ENCODE assay signal across 29 cellular contexts in the genomic region with DNA sequence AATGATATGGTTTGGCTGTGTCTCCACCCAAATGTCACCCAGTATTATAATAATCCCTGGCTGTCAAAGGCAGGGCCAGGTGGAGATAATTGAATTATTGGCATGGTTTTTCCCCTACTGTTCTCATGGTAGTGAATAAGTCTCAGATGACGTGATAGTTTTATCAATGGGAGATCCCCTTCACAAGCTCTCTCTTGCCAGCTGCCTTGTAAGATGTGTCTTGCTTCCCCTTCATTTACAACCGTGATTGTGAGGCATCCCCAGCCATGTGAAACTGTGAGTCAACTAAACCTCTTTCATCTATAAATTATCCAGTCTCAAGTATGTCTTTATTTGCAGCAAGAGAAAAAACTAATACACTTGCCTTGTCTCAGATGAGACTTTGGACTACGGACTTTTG.
"Had no signal": no experiment of that assay in that cellular context is flagged by ENCODE, and none has a peak within 500 bp of the region (broad histone marks: within the 10 kb centered on the region; RNA-seq: fewer than 3 reads in every experiment).

No MANE protein-coding gene starts in this region.

- DNase-seq: stimulated activated CD4-positive, alpha-beta T cell treated with anti-CD3 and anti-CD28 coated beads, Interleukin-2, amount 100 ng/mL, for 48 hours; stimulated activated CD4-positive, alpha-beta T cell treated with anti-CD3 and anti-CD28 coated beads, Interleukin-4, amount 100 ng/mL, for 1 hour; stimulated activated CD4-positive, alpha-beta T cell treated with anti-CD3 and anti-CD28 coated beads, Interleukin-4, amount 100 ng/mL, for 24 hours; stimulated activated CD4-positive, alpha-beta T cell treated with anti-CD3 and anti-CD28 coated beads, Interleukin-4, amount 100 ng/mL, for 4 hours; stimulated activated CD8-positive, alpha-beta memory T cell treated with anti-CD3 and anti-CD28 coated beads, Interleukin-4, amount 100 ng/mL, for 48 hours; stimulated activated naive B cell treated with anti-CD40 and anti-IgM and Interleukin-4, amounts not matched to agents 10 μg/mL and 1 μg/mL and 100 μg/mL, for 72 hours; stimulated activated naive CD4-positive, alpha-beta T cell; stimulated activated naive CD4-positive, alpha-beta T cell treated with Interleukin-2 at 50 U/mL for 16 hours; stimulated activated naive CD8-positive, alpha-beta T cell treated with anti-CD3 and anti-CD28 coated beads, Interleukin-15, amount 100 ng/mL, for 72 hours; stimulated activated naive CD8-positive, alpha-beta T cell treated with anti-CD3 and anti-CD28 coated beads, Interleukin-15, Interleukin-2, amounts not matched to agents 100 U/mL and 50 U/mL, for 24 hours; stomach; substantia nigra; testis; thyroid gland; tibial artery; transverse colon; trophoblast cell; upper lobe of left lung; upper lobe of right lung; uterus had no signal

- H3K27me3 Mint-ChIP-seq: stimulated activated memory B cell treated with anti-CD40 and anti-IgM and Interleukin-4, amounts not matched to agents 10 μg/mL and 1 μg/mL and 100 μg/mL, for 72 hours; stimulated activated naive B cell treated with anti-CD40 and anti-IgM and Interleukin-4, amounts not matched to agents 10 μg/mL and 1 μg/mL and 100 μg/mL, for 72 hours; stimulated activated naive CD8-positive, alpha-beta T cell treated with anti-CD3 and anti-CD28 coated beads, Interleukin-15, amount 100 ng/mL, for 72 hours; stimulated activated naive CD8-positive, alpha-beta T cell treated with anti-CD3 and anti-CD28 coated beads, Interleukin-15, Interleukin-2, amounts not matched to agents 100 ng/mL and 50 ng/mL, for 24 hours; type B pancreatic cell had no signal

- H3K9me3 ChIP-seq: suprapubic skin, testis, thyroid gland, tibial artery, tibial nerve, transverse colon, upper lobe of right lung, uterus, vagina had no signal

- H3K4me3 ChIP-seq: stomach, suprapubic skin, testis, thoracic aorta, thyroid gland, tibial artery, tibial nerve, transverse colon, upper lobe of left lung, upper lobe of right lung, uterus, vagina had no signal

- H3K4me3 Mint-ChIP-seq: stimulated activated effector memory CD8-positive, alpha-beta T cell treated with anti-CD3 and anti-CD28 coated beads, Interleukin-12 subunit alpha, Interleukin-12 subunit beta, amount 100 ng/mL, for 72 hours; stimulated activated memory B cell treated with anti-CD40 and anti-IgM and Interleukin-4, amounts not matched to agents 10 μg/mL and 1 μg/mL and 100 μg/mL, for 72 hours; stimulated activated naive B cell treated with anti-CD40 and anti-IgM and Interleukin-4, amounts not matched to agents 10 μg/mL and 1 μg/mL and 100 μg/mL, for 72 hours; stimulated activated naive CD8-positive, alpha-beta T cell treated with anti-CD3 and anti-CD28 coated beads, Interleukin-15, amount 100 ng/mL, for 72 hours; stimulated activated naive CD8-positive, alpha-beta T cell treated with anti-CD3 and anti-CD28 coated beads, Interleukin-15, Interleukin-2, amounts not matched to agents 100 ng/mL and 50 ng/mL, for 24 hours; type B pancreatic cell had no signal

- ATAC-seq: stimulated activated effector memory CD8-positive, alpha-beta T cell treated with anti-CD3 and anti-CD28 coated beads, Interleukin-12 subunit alpha, Interleukin-12 subunit beta, amount 100 ng/mL, for 72 hours; stimulated activated memory B cell treated with anti-CD40 and anti-IgM and Interleukin-4, amounts not matched to agents 10 μg/mL and 1 μg/mL and 100 μg/mL, for 72 hours; stimulated activated naive B cell treated with anti-CD40 and anti-IgM and Interleukin-4, amounts not matched to agents 10 μg/mL and 1 μg/mL and 100 μg/mL, for 72 hours; stimulated activated naive CD8-positive, alpha-beta T cell treated with anti-CD3 and anti-CD28 coated beads, Interleukin-15, amount 100 ng/mL, for 72 hours; stimulated activated naive CD8-positive, alpha-beta T cell treated with anti-CD3 and anti-CD28 coated beads, Interleukin-15, Interleukin-2, amounts not matched to agents 100 U/mL and 50 U/mL, for 24 hours; upper lobe of right lung had no signal

- H3K4me1 ChIP-seq: stomach, suprapubic skin, testis, thyroid gland, tibial artery, tibial nerve, transverse colon, upper lobe of left lung, upper lobe of right lung, uterus, vagina had no signal

- H3K4me1 Mint-ChIP-seq: stimulated activated effector memory CD8-positive, alpha-beta T cell treated with anti-CD3 and anti-CD28 coated beads, Interleukin-12 subunit alpha, Interleukin-12 subunit beta, amount 100 ng/mL, for 72 hours; stimulated activated memory B cell treated with anti-CD40 and anti-IgM and Interleukin-4, amounts not matched to agents 10 μg/mL and 1 μg/mL and 100 μg/mL, for 72 hours; stimulated activated naive B cell treated with anti-CD40 and anti-IgM and Interleukin-4, amounts not matched to agents 10 μg/mL and 1 μg/mL and 100 μg/mL, for 72 hours; stimulated activated naive CD8-positive, alpha-beta T cell treated with anti-CD3 and anti-CD28 coated beads, Interleukin-15, amount 100 ng/mL, for 72 hours had no signal

- FAIRE-seq: urothelium cell line had no signal

- H3K27ac ChIP-seq: stomach, suprapubic skin, testis, thoracic aorta, thyroid gland, tibial artery, tibial nerve, transverse colon, upper lobe of left lung, upper lobe of right lung, uterus, vagina had no signal

- H3K36me3 ChIP-seq: stomach, suprapubic skin, thoracic aorta, thyroid gland, tibial artery, tibial nerve, transverse colon, upper lobe of left lung, upper lobe of right lung, uterus, vagina had no signal

- H3K36me3 Mint-ChIP-seq: stimulated activated effector memory CD8-positive, alpha-beta T cell treated with anti-CD3 and anti-CD28 coated beads, Interleukin-12 subunit alpha, Interleukin-12 subunit beta, amount 100 ng/mL, for 72 hours; stimulated activated memory B cell treated with anti-CD40 and anti-IgM and Interleukin-4, amounts not matched to agents 10 μg/mL and 1 μg/mL and 100 μg/mL, for 72 hours; stimulated activated naive B cell treated with anti-CD40 and anti-IgM and Interleukin-4, amounts not matched to agents 10 μg/mL and 1 μg/mL and 100 μg/mL, for 72 hours; type B pancreatic cell had no signal

- H3K27me3 ChIP-seq: stomach, suprapubic skin, testis, thyroid gland, tibial artery, tibial nerve, transverse colon, upper lobe of left lung, upper lobe of right lung, uterus, vagina had no signal

- H3K27ac Mint-ChIP-seq: stimulated activated effector memory CD8-positive, alpha-beta T cell treated with anti-CD3 and anti-CD28 coated beads, Interleukin-12 subunit alpha, Interleukin-12 subunit beta, amount 100 ng/mL, for 72 hours; stimulated activated memory B cell treated with anti-CD40 and anti-IgM and Interleukin-4, amounts not matched to agents 10 μg/mL and 1 μg/mL and 100 μg/mL, for 72 hours; stimulated activated naive B cell treated with anti-CD40 and anti-IgM and Interleukin-4, amounts not matched to agents 10 μg/mL and 1 μg/mL and 100 μg/mL, for 72 hours; stimulated activated naive CD8-positive, alpha-beta T cell treated with anti-CD3 and anti-CD28 coated beads, Interleukin-15, amount 100 ng/mL, for 72 hours; stimulated activated naive CD8-positive, alpha-beta T cell treated with anti-CD3 and anti-CD28 coated beads, Interleukin-15, Interleukin-2, amounts not matched to agents 100 ng/mL and 50 ng/mL, for 24 hours; type B pancreatic cell had no signal
